20 cellular contexts compared by ENCODE assay signal in the genomic region with DNA sequence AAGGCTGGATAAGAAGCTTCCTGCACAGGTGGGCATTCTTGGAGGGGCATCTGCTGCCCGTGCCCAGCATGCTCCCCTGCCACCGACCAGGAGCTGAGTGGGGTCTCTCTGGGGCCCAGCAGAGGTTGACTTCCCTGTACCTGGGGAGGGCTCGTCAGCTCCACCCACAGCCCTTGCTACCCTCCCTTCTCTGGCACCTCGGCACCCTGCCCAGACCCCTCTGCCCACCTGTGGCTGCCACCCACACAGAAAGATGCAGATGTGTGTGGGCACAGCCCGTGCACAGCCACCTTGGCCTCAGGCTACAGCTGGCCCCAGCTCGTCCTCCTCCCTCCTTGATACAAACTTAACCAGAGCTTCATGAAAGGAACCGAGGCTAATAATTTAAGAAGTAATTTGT.
DNase-seq lines count a peak whose midpoint lies in the region; ATAC-seq and TF ChIP-seq lines count a peak whose summit lies in the region.
"Had no signal": no experiment of that assay in that cellular context is flagged by ENCODE, and none has a peak within 500 bp of the region (broad histone marks: within the 10 kb centered on the region; RNA-seq: fewer than 3 reads in every experiment).

No MANE protein-coding gene starts in this region.

- H4K8ac ChIP-seq in neuronal stem cell (ENCODE audit: low read depth, low read length) = no peak overlapping the region
- no peak overlapping the region for H4K8ac ChIP-seq in mesendoderm (ENCODE audit: low read depth, low read length)

- H3K4ac ChIP-seq in neuronal stem cell (ENCODE audit: low read length) (no peak overlapping the region), mesendoderm (ENCODE audit: low read depth, low read length) (no peak overlapping the region)

- H3K79me1 ChIP-seq in neuronal stem cell (ENCODE audit: low read depth, low read length) (no peaks in the 10 kb centered on the region), mesendoderm (ENCODE audit: low read length) (no peaks in the 10 kb centered on the region)

- H3K4me1 ChIP-seq in HEK293 (ENCODE audit: control insufficient read depth, insufficient read depth, low read length) = no peaks in the 10 kb centered on the region; the same call in 1 of the 2 replicates
- H3K4me1 ChIP-seq in RWPE2 (ENCODE audit: insufficient read depth, poor library complexity, severe bottlenecking) = peaks cover 12% of the 10 kb centered on the region
- H3K4me1 ChIP-seq in neuronal stem cell (ENCODE audit: control insufficient read depth in 2 of 2, insufficient read depth in 1 of 2, low read depth in 1 of 2, low read length in 2 of 2) = peaks cover 0 to 5% of the 10 kb centered on the region in 2 donors
- H3K4me1 ChIP-seq in mesendoderm (ENCODE audit: control insufficient read depth, low read depth, low read length) = no peaks in the 10 kb centered on the region

- H3K18ac ChIP-seq in neuronal stem cell (ENCODE audit: low read length) (peak overlapping the region; percentile 81), mesendoderm (ENCODE audit: low read length) (no peak overlapping the region)

- H3K4me3 ChIP-seq in HEK293 (ENCODE audit: low read depth, low read length) (no peak overlapping the region), RWPE2 (ENCODE audit: severe bottlenecking) (no peak overlapping the region), neuronal stem cell (ENCODE audit: low read length in 2 of 2) (no peak overlapping the region), mesendoderm (ENCODE audit: low read length) (no peak overlapping the region)
- H3K4me3 ChIP-seq: GM12878 had no signal

- H3K27me3 ChIP-seq in RWPE2 (ENCODE audit: insufficient read depth, poor library complexity, severe bottlenecking) (no peaks in the 10 kb centered on the region), neuronal stem cell (ENCODE audit: control insufficient read depth in 3 of 3, insufficient read depth in 3 of 3, low read depth in 1 of 3, low read length in 3 of 3) (peaks cover 0 to 19% (median 0%) of the 10 kb centered on the region in 3 experiments), mesendoderm (ENCODE audit: insufficient read depth, low read length, poor library complexity) (no peaks in the 10 kb centered on the region)
- H3K27me3 ChIP-seq: BE2C had no signal

- H2BK15ac ChIP-seq in neuronal stem cell (ENCODE audit: low read length) (no peak overlapping the region), mesendoderm (replicated peaks; ENCODE audit: low read depth) (no peak overlapping the region)

- H3K9ac ChIP-seq in neuronal stem cell (ENCODE audit: low read depth, low read length, poor library complexity) = peak overlapping the region; percentile 66
- H3K9ac ChIP-seq in mesendoderm (ENCODE audit: low read length) = no peak overlapping the region

- POLR2A ChIA-PET in HEK293 (lab: Yijun Ruan, JAX) = interaction anchor here (1.4 kb wide), 1 partner anchor 14 kb away, joined by 4 read pairs; no protein-coding TSS in a partner anchor

- no peak for ATAC-seq in RWPE2 (ENCODE audit: low read depth)
- ATAC-seq: GM12878 had no signal

- H3K27ac ChIP-seq in HEK293 (ENCODE audit: extremely low read depth, low read depth, low read length) (no peak overlapping the region), RWPE2 (ENCODE audit: poor library complexity, severe bottlenecking) (no peak overlapping the region), neuronal stem cell (replicated peaks; ENCODE audit: low read length) (no peak overlapping the region), mesendoderm (ENCODE audit: low read depth, low read length) (no peak overlapping the region)

- no peak overlapping the region for H2BK5ac ChIP-seq in neuronal stem cell (ENCODE audit: low read length)
- H2BK5ac ChIP-seq in mesendoderm (ENCODE audit: low read length) = no peak overlapping the region

- H2BK120ac ChIP-seq in neuronal stem cell (ENCODE audit: low read depth, low read length) (no peak overlapping the region), mesendoderm (ENCODE audit: low read depth, low read length) (no peak overlapping the region)

- H4K91ac ChIP-seq in neuronal stem cell (ENCODE audit: low read depth, low read length, poor library complexity) = no peak overlapping the region

- no peak overlapping the region for H2AK5ac ChIP-seq in neuronal stem cell (ENCODE audit: low read depth, low read length)
- H2AK5ac ChIP-seq in mesendoderm (ENCODE audit: low read length) = no peak overlapping the region

- H3K79me2 ChIP-seq in mesendoderm (ENCODE audit: control insufficient read depth, insufficient read depth, low read length) = no peaks in the 10 kb centered on the region

- H3K14ac ChIP-seq in neuronal stem cell (ENCODE audit: low read length) = no peak overlapping the region

- no peak overlapping the region for H4K5ac ChIP-seq in mesendoderm (ENCODE audit: low read length)

- no peak overlapping the region for H2BK12ac ChIP-seq in neuronal stem cell (ENCODE audit: low read length)

- CTCF ChIA-PET in HEK293 (lab: Yijun Ruan, JAX) = interaction anchor here (0.9 to 1.4 kb wide), 3 partner anchors 8 to 18 kb away, joined by 3 to 5 read pairs (median 3); no protein-coding TSS in a partner anchor

- DNase-seq in RWPE2 (ENCODE audit: low spot score) (peak; percentile 42), neuronal stem cell (ENCODE audit: low spot score) (no peak), mesendoderm (no peak), hippocampal formation (lab: John Stamatoyannopoulos, UW) (no peak), NCI-H146 treated with DMSO at 0.1 percent for 48 hours (lab: John Stamatoyannopoulos, UW; ENCODE audit: unreplicated experiment) (no peak)
- DNase-seq: ACHN; BE2C; C1 segment of cervical spinal cord; CD4-positive, CD25-positive, alpha-beta regulatory T cell; COR-L47; DMS 273 treated with DMSO at 0.1 percent for 48 hours; DMS53; DND-41; EL; GOT3; HCEC 1CT; HFFc6; IMR-90 had no signal

- H3K4me2 ChIP-seq in neuronal stem cell (ENCODE audit: insufficient read depth, low read length, poor library complexity, severe bottlenecking) (no peak overlapping the region), mesendoderm (ENCODE audit: low read length) (no peak overlapping the region)

- H3K56ac ChIP-seq in mesendoderm (ENCODE audit: low read length) = no peak overlapping the region

- H2AFZ ChIP-seq in neuronal stem cell (ENCODE audit: low read length) = no peak overlapping the region

- H3K9me3 ChIP-seq in HEK293 (ENCODE audit: control insufficient read depth, insufficient read depth, low read depth, low read length) (no peaks in the 10 kb centered on the region), RWPE2 (ENCODE audit: severe bottlenecking) (no peaks in the 10 kb centered on the region), neuronal stem cell (replicated peaks in 1 of 2; ENCODE audit: control insufficient read depth in 2 of 2, insufficient read depth in 1 of 2, low read depth in 1 of 2, low read length in 2 of 2) (no peaks in the 10 kb centered on the region)
- H3K9me3 ChIP-seq: BE2C had no signal

- no CpG with 5 or more reads among the region's 7 CpGs for WGBS in neuronal stem cell (ENCODE audit: extremely low coverage in 2 of 2, insufficient read length in 2 of 2, insufficient replicate concordance in 1 of 2), 2 donors
- WGBS in mesendoderm (ENCODE audit: extremely low coverage, insufficient coverage, low lambda C conversion rate) = no CpG with 5 or more reads among the region's 7 CpGs

- TF ChIP-seq CTCF in HEK293 (tag by site-specific recombination; IDR thresholded peaks at IDR 0.05) (no peak), RWPE2 (IDR thresholded peaks at IDR 0.05; ENCODE audit: poor library complexity, severe bottlenecking) (no peak)

- H3K36me3 ChIP-seq in HEK293 (ENCODE audit: control insufficient read depth in 2 of 2, insufficient read depth in 1 of 2, low read length in 2 of 2) (no peaks in the 10 kb centered on the region), RWPE2 (ENCODE audit: low read depth) (no peaks in the 10 kb centered on the region), neuronal stem cell (replicated peaks in 1 of 2; ENCODE audit: control insufficient read depth in 2 of 2, insufficient read depth in 2 of 2, low read length in 2 of 2) (no peaks in the 10 kb centered on the region), mesendoderm (ENCODE audit: control insufficient read depth, insufficient read depth, low read length) (no peaks in the 10 kb centered on the region)
- H3K36me3 ChIP-seq: BE2C had no signal

- H3K23ac ChIP-seq in neuronal stem cell (ENCODE audit: low read depth, low read length, poor library complexity) (peak overlapping the region; percentile 21), mesendoderm (ENCODE audit: low read length) (no peak overlapping the region)

TF ChIP-seq in HEK293, 187 proteins besides CTCF, POLR2A, EP300 and RAD21 (continues in another document):
- TF ChIP-seq, protein P1, sequence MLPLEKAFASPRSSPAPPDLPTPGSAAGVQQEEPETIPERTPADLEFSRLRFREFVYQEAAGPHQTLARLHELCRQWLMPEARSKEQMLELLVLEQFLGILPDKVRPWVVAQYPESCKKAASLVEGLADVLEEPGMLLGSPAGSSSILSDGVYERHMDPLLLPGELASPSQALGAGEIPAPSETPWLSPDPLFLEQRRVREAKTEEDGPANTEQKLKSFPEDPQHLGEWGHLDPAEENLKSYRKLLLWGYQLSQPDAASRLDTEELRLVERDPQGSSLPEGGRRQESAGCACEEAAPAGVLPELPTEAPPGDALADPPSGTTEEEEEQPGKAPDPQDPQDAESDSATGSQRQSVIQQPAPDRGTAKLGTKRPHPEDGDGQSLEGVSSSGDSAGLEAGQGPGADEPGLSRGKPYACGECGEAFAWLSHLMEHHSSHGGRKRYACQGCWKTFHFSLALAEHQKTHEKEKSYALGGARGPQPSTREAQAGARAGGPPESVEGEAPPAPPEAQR (tag by site-specific recombination; IDR thresholded peaks at IDR 0.05) = no peak
- TF ChIP-seq, protein P2, sequence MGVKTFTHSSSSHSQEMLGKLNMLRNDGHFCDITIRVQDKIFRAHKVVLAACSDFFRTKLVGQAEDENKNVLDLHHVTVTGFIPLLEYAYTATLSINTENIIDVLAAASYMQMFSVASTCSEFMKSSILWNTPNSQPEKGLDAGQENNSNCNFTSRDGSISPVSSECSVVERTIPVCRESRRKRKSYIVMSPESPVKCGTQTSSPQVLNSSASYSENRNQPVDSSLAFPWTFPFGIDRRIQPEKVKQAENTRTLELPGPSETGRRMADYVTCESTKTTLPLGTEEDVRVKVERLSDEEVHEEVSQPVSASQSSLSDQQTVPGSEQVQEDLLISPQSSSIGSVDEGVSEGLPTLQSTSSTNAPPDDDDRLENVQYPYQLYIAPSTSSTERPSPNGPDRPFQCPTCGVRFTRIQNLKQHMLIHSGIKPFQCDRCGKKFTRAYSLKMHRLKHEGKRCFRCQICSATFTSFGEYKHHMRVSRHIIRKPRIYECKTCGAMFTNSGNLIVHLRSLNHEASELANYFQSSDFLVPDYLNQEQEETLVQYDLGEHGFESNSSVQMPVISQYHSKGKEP (tag by site-specific recombination; IDR thresholded peaks at IDR 0.05) = no peak
- TF ChIP-seq EGR2 (tag by site-specific recombination; IDR thresholded peaks at IDR 0.05; ENCODE audit: low read depth) = peak; percentile 94
